In the genomic region with DNA sequence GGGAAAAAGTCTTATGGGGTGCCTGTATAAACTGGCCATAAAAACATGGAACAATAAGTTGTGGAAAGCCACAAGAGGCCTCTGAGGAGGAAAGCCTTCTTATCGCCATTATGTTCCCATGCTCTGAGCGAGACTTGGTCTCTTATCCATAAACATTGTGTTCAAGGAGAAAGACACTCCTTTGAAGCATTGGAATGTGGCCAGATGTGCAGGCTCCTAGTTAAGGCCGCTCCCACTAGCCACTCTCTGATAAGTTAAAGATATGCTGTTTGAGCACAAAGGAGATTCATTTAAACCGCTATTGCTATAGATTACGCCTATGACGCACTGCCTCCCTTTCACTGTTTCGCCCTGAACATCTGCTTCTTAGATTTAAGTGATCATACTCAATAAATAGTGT, we compare ENCODE assay signal across 3 cellular contexts. TPM values are rescaled to one million over a fixed set of nuclear protein-coding genes. Genes with fewer than 3 reads are reported as not detected.
"Had no signal": no experiment of that assay in that cellular context is flagged by ENCODE, and none has a peak within 500 bp of the region (broad histone marks: within the 10 kb centered on the region; RNA-seq: fewer than 3 reads in every experiment).

No MANE protein-coding gene starts in this region.

RNA-seq across cellular contexts. Expression of a gene that starts 17.8 kb away (rescaled TPM):
- total RNA-seq: M059J, MCF 10A had no signal

RNA-seq across cellular contexts. Expression of a gene that starts 46.1 kb away (rescaled TPM):
- total RNA-seq: M059J, MCF 10A, NCI-H460 had no signal
